ENCODE assay signal across 8 cellular contexts in genomic region chr1:26788836-26789611, GRCh38. TPM values are rescaled to one million over a fixed set of nuclear protein-coding genes. Genes with fewer than 3 reads are reported as not detected.
A peak's percentile ranks its signal among the peaks of the same experiment; 100 is the strongest.
DNase-seq lines count a peak whose midpoint lies in the region; FAIRE-seq and TF ChIP-seq lines count a peak whose summit lies in the region.

No MANE protein-coding gene starts in this region.

- H3K4me1 ChIP-seq in HEK293 (ENCODE audit: control insufficient read depth, insufficient read depth, low read length) (peaks cover 5% of the 10 kb centered on the region; the same call in 1 of the 2 replicates), keratinocyte (ENCODE audit: control insufficient read depth, extremely low read depth, insufficient read depth, low read length) (peaks cover 28% of the 10 kb centered on the region)

- dilution Hi-C loops in keratinocyte (cut with MboI; ENCODE audit: extremely low pct_ligation_motif_present, low sequenced_read_pairs), result no loop called here

- POLR2A ChIA-PET in HEK293 (lab: Yijun Ruan, JAX), result interaction anchor here (1.0 to 3.8 kb wide), 9 partner anchors 37 to 289 kb away, joined by 3 to 56 read pairs (median 7); partner anchors contain the start of genes ARID1A and ZDHHC18

- H3K36me3 ChIP-seq in HEK293 (ENCODE audit: control insufficient read depth in 2 of 2, insufficient read depth in 1 of 2, low read length in 2 of 2) (peaks cover 0 to 12% of the 10 kb centered on the region in 2 experiments; a peak in 2 of 3 replicates), keratinocyte (ENCODE audit: control insufficient read depth in 2 of 2, extremely low read depth in 1 of 2, insufficient read depth in 2 of 2, low read length in 2 of 2) (peaks cover 2 to 6% of the 10 kb centered on the region in 2 experiments)

- CTCF ChIA-PET in HEK293 (lab: Yijun Ruan, JAX), result interaction anchor here (0.5 to 6.8 kb wide), 38 partner anchors 11 to 1291 kb away, joined by 3 to 281 read pairs (median 4); partner anchors contain the start of gene ARID1A

- H3K79me2 ChIP-seq in keratinocyte (ENCODE audit: control insufficient read depth, insufficient read depth, low read length), result peaks cover 1% of the 10 kb centered on the region

- H3K27ac ChIP-seq in C4-2B (peak overlapping the region; percentile 91), HEK293 (ENCODE audit: extremely low read depth, low read depth, low read length) (peak overlapping the region; percentile 90), keratinocyte (ENCODE audit: control insufficient read depth, insufficient read depth, low read length) (peak overlapping the region; percentile 95)

- DNase-seq in NCI-H2227 (lab: John Stamatoyannopoulos, UW; ENCODE audit: unreplicated experiment), result peak; percentile 88
- DNase-seq in activated CD4-positive, CD25-positive, alpha-beta regulatory T cell treated with anti-CD3 and anti-CD28 coated beads, Interleukin-2, amount 50 U/mL, for 16 hours (ENCODE audit: low read depth, low spot score), result peak; percentile 81
- DNase-seq in cerebellar cortex (ENCODE audit: low spot score), result peak; percentile 95
- DNase-seq in keratinocyte (ENCODE audit: low read depth, low spot score), result no peak
- DNase-seq in stimulated activated CD4-positive, alpha-beta T cell treated with anti-CD3 and anti-CD28 coated beads, Interleukin-12 subunit alpha, Interleukin-12 subunit beta, amount 100 ng/mL, for 48 hours (ENCODE audit: low read depth in 2 of 3, low spot score in 1 of 3), result peak; percentile 83 to 88 (median 85)
- no peak for DNase-seq in OCI-M2 (lab: John Stamatoyannopoulos, UW; ENCODE audit: unreplicated experiment)

- H3K4me3 ChIP-seq in HEK293 (ENCODE audit: low read depth, low read length) (peak overlapping the region; percentile 75), keratinocyte (ENCODE audit: control insufficient read depth in 2 of 3, extremely low read depth in 1 of 3, insufficient read depth in 2 of 3, low read depth in 1 of 3, low read length in 3 of 3) (peak overlapping the region; percentile 67 to 85 (median 81))

- peak overlapping the region; percentile 94 for H3K9ac ChIP-seq in keratinocyte (ENCODE audit: control insufficient read depth, extremely low read depth, insufficient read depth, low read length)

- H3K4me2 ChIP-seq in keratinocyte (ENCODE audit: control insufficient read depth, extremely low read depth, insufficient read depth, low read depth, low read length), result peak overlapping the region; percentile 87

- no peaks in the 10 kb centered on the region for H3K27me3 ChIP-seq in keratinocyte (ENCODE audit: control insufficient read depth, extremely low read depth, insufficient read depth, low read length)

- peak; percentile 98 for TF ChIP-seq CTCF in C4-2B (conservative IDR thresholded peaks at IDR 0.05)
- TF ChIP-seq CTCF in HEK293 (tag by site-specific recombination; IDR thresholded peaks at IDR 0.05), result peak; percentile 93
- TF ChIP-seq CTCF in keratinocyte (optimal IDR thresholded peaks at IDR 0.05 in 1 of 3, IDR thresholded peaks at IDR 0.05 in 1 of 3, conservative IDR thresholded peaks at IDR 0.05 in 1 of 3; ENCODE audit: extremely low read depth in 1 of 3, insufficient read depth in 2 of 3, low read length in 3 of 3), result peak; percentile 92 to 95 (median 93)

- peak overlapping the region; percentile 4 for H2AFZ ChIP-seq in keratinocyte (ENCODE audit: control insufficient read depth, low read length)

- peak; percentile 86 for FAIRE-seq in keratinocyte (lab: Jason Lieb, UNC)

- no peaks in the 10 kb centered on the region for H4K20me1 ChIP-seq in keratinocyte (ENCODE audit: control insufficient read depth, extremely low read depth, insufficient read depth, low read length)

- H3K9me1 ChIP-seq in keratinocyte (ENCODE audit: control insufficient read depth, extremely low read depth, insufficient read depth, low read length), result no peaks in the 10 kb centered on the region

- no peaks in the 10 kb centered on the region for H3K9me3 ChIP-seq in HEK293 (ENCODE audit: control insufficient read depth, insufficient read depth, low read depth, low read length)
- no peaks in the 10 kb centered on the region for H3K9me3 ChIP-seq in keratinocyte (ENCODE audit: control insufficient read depth, low read depth, low read length)

TF ChIP-seq in HEK293, 187 proteins besides CTCF, POLR2A, EP300 and RAD21 (continues in another document):
- TF ChIP-seq ZNF768 (tag by site-specific recombination; IDR thresholded peaks at IDR 0.05) (no peak), ZNF354C (tag by site-specific recombination; IDR thresholded peaks at IDR 0.05; ENCODE audit: borderline replicate concordance, low read depth) (no peak), KLF16 (tag by site-specific recombination; IDR thresholded peaks at IDR 0.05) (no peak), SP2 (tag by site-specific recombination; IDR thresholded peaks at IDR 0.05) (no peak), MYNN (tag by site-specific recombination; IDR thresholded peaks at IDR 0.05; ENCODE audit: borderline replicate concordance) (0 out of 2 replicates have a peak, but pooled peaks have one; percentile 10), PATZ1 (tag by site-specific recombination; IDR thresholded peaks at IDR 0.05) (peak; percentile 73), ZBTB6 (tag by site-specific recombination; IDR thresholded peaks at IDR 0.05) (peak; percentile 47; the same call in 1 of the 2 replicates)
- TF ChIP-seq, protein P1, sequence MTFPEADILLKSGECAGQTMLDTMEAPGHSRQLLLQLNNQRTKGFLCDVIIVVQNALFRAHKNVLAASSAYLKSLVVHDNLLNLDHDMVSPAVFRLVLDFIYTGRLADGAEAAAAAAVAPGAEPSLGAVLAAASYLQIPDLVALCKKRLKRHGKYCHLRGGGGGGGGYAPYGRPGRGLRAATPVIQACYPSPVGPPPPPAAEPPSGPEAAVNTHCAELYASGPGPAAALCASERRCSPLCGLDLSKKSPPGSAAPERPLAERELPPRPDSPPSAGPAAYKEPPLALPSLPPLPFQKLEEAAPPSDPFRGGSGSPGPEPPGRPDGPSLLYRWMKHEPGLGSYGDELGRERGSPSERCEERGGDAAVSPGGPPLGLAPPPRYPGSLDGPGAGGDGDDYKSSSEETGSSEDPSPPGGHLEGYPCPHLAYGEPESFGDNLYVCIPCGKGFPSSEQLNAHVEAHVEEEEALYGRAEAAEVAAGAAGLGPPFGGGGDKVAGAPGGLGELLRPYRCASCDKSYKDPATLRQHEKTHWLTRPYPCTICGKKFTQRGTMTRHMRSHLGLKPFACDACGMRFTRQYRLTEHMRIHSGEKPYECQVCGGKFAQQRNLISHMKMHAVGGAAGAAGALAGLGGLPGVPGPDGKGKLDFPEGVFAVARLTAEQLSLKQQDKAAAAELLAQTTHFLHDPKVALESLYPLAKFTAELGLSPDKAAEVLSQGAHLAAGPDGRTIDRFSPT (tag by site-specific recombination; IDR thresholded peaks at IDR 0.05), result no peak

RNA-seq across cellular contexts. Expression of gene PIGV, which starts 1.3 kb away (rescaled TPM):
- 14.2 to 21.1 TPM (median 15.9 TPM) in 3 replicates for polyA plus RNA-seq in keratinocyte
- 3.2 TPM for polyA plus RNA-seq in keratinocyte (2011; ENCODE audit: low read depth)
- polyA plus RNA-seq in keratinocyte (2011; cell fraction: cytosol; rRNA removed), result 11.7 and 14.0 TPM in 2 replicates
- 26.1 and 26.9 TPM in 2 replicates for polyA plus RNA-seq in keratinocyte (2011; cell fraction: nucleus; rRNA removed)
- polyA plus RNA-seq in keratinocyte (2012; ENCODE audit: low replicate concordance), result 10.6 and 11.1 TPM in 2 replicates
- 11.2 to 39.6 TPM (median 25.5 TPM) in 3 replicates for polyA minus RNA-seq in keratinocyte
- 12.5 TPM for polyA minus RNA-seq in keratinocyte (2011; cell fraction: cytosol; rRNA and poly(A)+ RNA removed)
- polyA minus RNA-seq in keratinocyte (2011; cell fraction: nucleus; rRNA and poly(A)+ RNA removed), result 16.5 and 25.7 TPM in 2 replicates

RNA-seq across cellular contexts. Expression of gene ZDHHC18, which starts 37.5 kb away (rescaled TPM):
- 18.1 to 32.0 TPM (median 22.6 TPM) in 3 replicates for polyA plus RNA-seq in keratinocyte
- polyA plus RNA-seq in keratinocyte (2011; ENCODE audit: low read depth), result 14.0 TPM
- polyA plus RNA-seq in keratinocyte (2011; cell fraction: cytosol; rRNA removed), result 22.3 and 28.7 TPM in 2 replicates
- 27.8 and 32.9 TPM in 2 replicates for polyA plus RNA-seq in keratinocyte (2011; cell fraction: nucleus; rRNA removed)
- 16.3 and 18.4 TPM in 2 replicates for polyA plus RNA-seq in keratinocyte (2012; ENCODE audit: low replicate concordance)
- polyA minus RNA-seq in keratinocyte, result 21.5 to 62.9 TPM (median 45.1 TPM) in 3 replicates
- polyA minus RNA-seq in keratinocyte (2011; cell fraction: cytosol; rRNA and poly(A)+ RNA removed), result 14.4 TPM
- 11.0 and 11.9 TPM in 2 replicates for polyA minus RNA-seq in keratinocyte (2011; cell fraction: nucleus; rRNA and poly(A)+ RNA removed)

Comparison
In these comparisons a context has a peak if more than half of its experiments do, and no peak if none do; other contexts are left out.
1. DNase-seq: peak in NCI-H2227 (single experiment), activated CD4-positive, CD25-positive, alpha-beta regulatory T cell treated with anti-CD3 and anti-CD28 coated beads, Interleukin-2, amount 50 U/mL, for 16 hours (single experiment), cerebellar cortex (single experiment) and stimulated activated CD4-positive, alpha-beta T cell treated with anti-CD3 and anti-CD28 coated beads, Interleukin-12 subunit alpha, Interleukin-12 subunit beta, amount 100 ng/mL, for 48 hours (3 of 3); none in keratinocyte (single experiment) and OCI-M2 (single experiment).
2. Peak in every context shown above with its lines, with median percentiles within 50 percentile points of each other: H3K27ac ChIP-seq and CTCF ChIP-seq.